In the genomic region with DNA sequence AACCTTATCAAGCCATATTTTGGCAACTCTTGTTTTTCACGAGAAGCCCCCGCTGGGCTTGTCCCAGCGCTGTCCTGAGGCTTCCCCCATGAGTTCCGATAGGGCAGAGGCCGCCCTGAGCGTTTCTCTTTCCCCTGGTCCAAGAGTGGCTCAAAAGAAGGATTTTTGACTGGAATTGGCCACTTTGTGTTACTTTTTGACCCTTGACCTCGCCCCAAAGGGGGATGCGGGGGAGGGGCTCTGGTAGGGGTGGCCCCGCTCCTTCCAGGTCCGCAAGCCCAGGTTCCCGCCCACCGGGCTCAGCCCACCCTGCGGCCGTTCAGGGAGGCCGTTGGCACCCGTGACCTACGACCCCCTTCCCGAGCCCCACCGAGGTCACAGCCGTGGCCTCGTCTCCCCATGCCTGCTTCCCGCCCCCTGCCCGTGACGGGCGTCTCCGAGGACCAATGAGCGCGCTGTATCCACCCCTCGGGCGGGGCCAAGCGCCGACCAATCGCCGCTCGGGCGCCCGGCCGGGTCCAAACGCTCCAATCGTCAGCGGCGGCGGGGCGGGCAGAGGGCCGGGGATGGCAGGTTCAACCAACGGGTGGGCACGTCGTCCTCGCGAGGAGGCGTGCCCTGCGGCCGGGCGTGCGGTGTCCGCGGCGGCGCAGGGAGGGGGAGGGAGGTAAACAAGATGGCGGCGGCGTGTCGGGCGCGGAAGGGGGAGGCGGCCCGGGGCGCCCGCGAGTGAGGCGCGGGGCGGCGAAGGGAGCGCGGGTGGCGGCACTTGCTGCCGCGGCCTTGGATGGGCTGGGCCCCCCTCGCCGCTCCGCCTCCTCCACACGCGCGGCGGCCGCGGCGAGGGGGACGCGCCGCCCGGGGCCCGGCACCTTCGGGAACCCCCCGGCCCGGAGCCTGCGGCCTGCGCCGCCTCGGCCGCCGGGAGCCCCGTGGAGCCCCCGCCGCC, we compare ENCODE assay signal across 8 cellular contexts. TPM values are rescaled to one million over a fixed set of nuclear protein-coding genes. Genes with fewer than 3 reads are reported as not detected.
DNase-seq lines count a peak whose midpoint lies in the region; TF ChIP-seq lines count a peak whose summit lies in the region.

A gene with protein sequence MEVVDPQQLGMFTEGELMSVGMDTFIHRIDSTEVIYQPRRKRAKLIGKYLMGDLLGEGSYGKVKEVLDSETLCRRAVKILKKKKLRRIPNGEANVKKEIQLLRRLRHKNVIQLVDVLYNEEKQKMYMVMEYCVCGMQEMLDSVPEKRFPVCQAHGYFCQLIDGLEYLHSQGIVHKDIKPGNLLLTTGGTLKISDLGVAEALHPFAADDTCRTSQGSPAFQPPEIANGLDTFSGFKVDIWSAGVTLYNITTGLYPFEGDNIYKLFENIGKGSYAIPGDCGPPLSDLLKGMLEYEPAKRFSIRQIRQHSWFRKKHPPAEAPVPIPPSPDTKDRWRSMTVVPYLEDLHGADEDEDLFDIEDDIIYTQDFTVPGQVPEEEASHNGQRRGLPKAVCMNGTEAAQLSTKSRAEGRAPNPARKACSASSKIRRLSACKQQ (plus strand): TSS at position 665 of the 949 bp plus-strand sequence. CDS start 1,136 bp downstream, outside the sequence.

- peaks cover 27% of the 10 kb centered on the region for H4K20me1 ChIP-seq in SK-N-SH (ENCODE audit: insufficient read depth)

- H3K36me3 ChIP-seq in SK-N-SH (replicated peaks in 1 of 2; ENCODE audit: control insufficient read depth in 1 of 2, insufficient read depth in 2 of 2, low read length in 1 of 2), result peaks cover 4 to 5% of the 10 kb centered on the region in 2 experiments

- H2AFZ ChIP-seq in SK-N-SH (ENCODE audit: low read depth), result peak within 1 kb of the TSS; percentile 67; the same call in 1 of the 2 replicates

- no peaks in the 10 kb centered on the region for H3K27me3 ChIP-seq in SK-N-SH (ENCODE audit: insufficient read depth)

- peaks cover 27% of the 10 kb centered on the region for H3F3A ChIP-seq in SK-N-SH (replicated peaks; ENCODE audit: insufficient read depth)

- peak within 1 kb of the TSS; percentile 84 for H3K9ac ChIP-seq in SK-N-SH

- CTCF ChIA-PET in SK-N-SH (lab: Yijun Ruan, JAX), result interaction anchor here (0.6 to 2.8 kb wide), 2 partner anchors 11 to 92 kb away, joined by 3 to 19 read pairs; no protein-coding TSS in a partner anchor

- TF ChIP-seq EP300 in SK-N-SH (IDR thresholded peaks at IDR 0.05; ENCODE audit: borderline replicate concordance in 1 of 2, low read depth in 1 of 2, low read length in 1 of 2), result no peak

- TF ChIP-seq RAD21 in SK-N-SH (IDR thresholded peaks at IDR 0.05; ENCODE audit: low read length), result no peak

- H3K4me1 ChIP-seq in SK-N-SH (ENCODE audit: control insufficient read depth in 1 of 2, insufficient read depth in 2 of 2, low read depth in 1 of 2, low read length in 1 of 2), result peaks cover 8 to 30% of the 10 kb centered on the region in 2 experiments; a peak in 1 of 4 replicates

- DNase-seq in GM04503 (ENCODE audit: low read depth) (peak; percentile 68), HFF-Myc (ENCODE audit: extremely low read depth, low read depth) (peak; percentile 75), NB4 (ENCODE audit: low read depth) (peak; percentile 95), SK-N-SH (peak; percentile 99), germinal center (ENCODE audit: low spot score) (peak; percentile 100), nucleus accumbens (lab: John Stamatoyannopoulos, UW) (peak; percentile 75 to 99 (median 97)), superior temporal gyrus (ENCODE audit: extremely low spot score) (peak; percentile 97)
- peak; percentile 100 for DNase-seq in activated naive CD4-positive, alpha-beta T cell treated with anti-CD3 and anti-CD28 coated beads, Interleukin-2, amount 50 U/mL, for 16 hours

- TF ChIP-seq CTCF in HFF-Myc (IDR thresholded peaks at IDR 0.05; ENCODE audit: low read depth, low read length, missing control alignments) (no peak), NB4 (IDR thresholded peaks at IDR 0.05; ENCODE audit: low read depth, low read length) (no peak), SK-N-SH (IDR thresholded peaks at IDR 0.05) (no peak)

- peaks cover 43% of the 10 kb centered on the region for H3K79me2 ChIP-seq in SK-N-SH (ENCODE audit: insufficient read depth)

- H3K27ac ChIP-seq in SK-N-SH (ENCODE audit: low read depth in 2 of 2, low read length in 1 of 2), result peak within 1 kb of the TSS; percentile 47 to 49; a peak in 3 of 4 replicates

- H3K4me3 ChIP-seq in HFF-Myc (replicated peaks; ENCODE audit: low read depth, low read length), result peak within 1 kb of the TSS; percentile 92
- peak within 1 kb of the TSS; percentile 73 for H3K4me3 ChIP-seq in NB4 (ENCODE audit: low read depth, low read length)
- peak within 1 kb of the TSS; percentile 65 to 85 for H3K4me3 ChIP-seq in SK-N-SH (ENCODE audit: low read depth in 2 of 2, low read length in 1 of 2)

- WGBS in SK-N-SH (ENCODE audit: low lambda C conversion rate), result 52% methylated on average over 8 of the region's 106 CpGs

- peak within 1 kb of the TSS; percentile 93 for H3K4me2 ChIP-seq in SK-N-SH

- POLR2A ChIA-PET in SK-N-SH (lab: Yijun Ruan, JAX), result no interaction called here

- no peaks in the 10 kb centered on the region for H3K9me2 ChIP-seq in SK-N-SH

- no peaks in the 10 kb centered on the region for H3K9me3 ChIP-seq in SK-N-SH

- peak; percentile 49 for TF ChIP-seq POLR2A in NB4 (IDR thresholded peaks at IDR 0.05; ENCODE audit: extremely low read depth, insufficient read length)

TF ChIP-seq in SK-N-SH, 30 proteins besides CTCF, POLR2A, EP300 and RAD21 (continues in another document):
- TF ChIP-seq TEAD4 (IDR thresholded peaks at IDR 0.05; ENCODE audit: borderline replicate concordance, insufficient read depth), result no peak
- TF ChIP-seq FOXJ3 (CRISPR knock-in tag; IDR thresholded peaks at IDR 0.05), result no peak
- no peak for TF ChIP-seq NFIC (IDR thresholded peaks at IDR 0.05; ENCODE audit: borderline replicate concordance)
- TF ChIP-seq, protein P1, sequence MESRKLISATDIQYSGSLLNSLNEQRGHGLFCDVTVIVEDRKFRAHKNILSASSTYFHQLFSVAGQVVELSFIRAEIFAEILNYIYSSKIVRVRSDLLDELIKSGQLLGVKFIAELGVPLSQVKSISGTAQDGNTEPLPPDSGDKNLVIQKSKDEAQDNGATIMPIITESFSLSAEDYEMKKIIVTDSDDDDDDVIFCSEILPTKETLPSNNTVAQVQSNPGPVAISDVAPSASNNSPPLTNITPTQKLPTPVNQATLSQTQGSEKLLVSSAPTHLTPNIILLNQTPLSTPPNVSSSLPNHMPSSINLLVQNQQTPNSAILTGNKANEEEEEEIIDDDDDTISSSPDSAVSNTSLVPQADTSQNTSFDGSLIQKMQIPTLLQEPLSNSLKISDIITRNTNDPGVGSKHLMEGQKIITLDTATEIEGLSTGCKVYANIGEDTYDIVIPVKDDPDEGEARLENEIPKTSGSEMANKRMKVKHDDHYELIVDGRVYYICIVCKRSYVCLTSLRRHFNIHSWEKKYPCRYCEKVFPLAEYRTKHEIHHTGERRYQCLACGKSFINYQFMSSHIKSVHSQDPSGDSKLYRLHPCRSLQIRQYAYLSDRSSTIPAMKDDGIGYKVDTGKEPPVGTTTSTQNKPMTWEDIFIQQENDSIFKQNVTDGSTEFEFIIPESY (IDR thresholded peaks at IDR 0.05; ENCODE audit: borderline replicate concordance, low read depth), result peak; percentile 81; the same call in 1 of the 2 replicates
- peak; percentile 46; the same call in 1 of the 2 replicates for TF ChIP-seq POLR2AphosphoS5 (IDR thresholded peaks at IDR 0.05; ENCODE audit: low read depth, low read length)
- peak; percentile 99 for TF ChIP-seq PBX3 (IDR thresholded peaks at IDR 0.05)
- TF ChIP-seq, protein P2, sequence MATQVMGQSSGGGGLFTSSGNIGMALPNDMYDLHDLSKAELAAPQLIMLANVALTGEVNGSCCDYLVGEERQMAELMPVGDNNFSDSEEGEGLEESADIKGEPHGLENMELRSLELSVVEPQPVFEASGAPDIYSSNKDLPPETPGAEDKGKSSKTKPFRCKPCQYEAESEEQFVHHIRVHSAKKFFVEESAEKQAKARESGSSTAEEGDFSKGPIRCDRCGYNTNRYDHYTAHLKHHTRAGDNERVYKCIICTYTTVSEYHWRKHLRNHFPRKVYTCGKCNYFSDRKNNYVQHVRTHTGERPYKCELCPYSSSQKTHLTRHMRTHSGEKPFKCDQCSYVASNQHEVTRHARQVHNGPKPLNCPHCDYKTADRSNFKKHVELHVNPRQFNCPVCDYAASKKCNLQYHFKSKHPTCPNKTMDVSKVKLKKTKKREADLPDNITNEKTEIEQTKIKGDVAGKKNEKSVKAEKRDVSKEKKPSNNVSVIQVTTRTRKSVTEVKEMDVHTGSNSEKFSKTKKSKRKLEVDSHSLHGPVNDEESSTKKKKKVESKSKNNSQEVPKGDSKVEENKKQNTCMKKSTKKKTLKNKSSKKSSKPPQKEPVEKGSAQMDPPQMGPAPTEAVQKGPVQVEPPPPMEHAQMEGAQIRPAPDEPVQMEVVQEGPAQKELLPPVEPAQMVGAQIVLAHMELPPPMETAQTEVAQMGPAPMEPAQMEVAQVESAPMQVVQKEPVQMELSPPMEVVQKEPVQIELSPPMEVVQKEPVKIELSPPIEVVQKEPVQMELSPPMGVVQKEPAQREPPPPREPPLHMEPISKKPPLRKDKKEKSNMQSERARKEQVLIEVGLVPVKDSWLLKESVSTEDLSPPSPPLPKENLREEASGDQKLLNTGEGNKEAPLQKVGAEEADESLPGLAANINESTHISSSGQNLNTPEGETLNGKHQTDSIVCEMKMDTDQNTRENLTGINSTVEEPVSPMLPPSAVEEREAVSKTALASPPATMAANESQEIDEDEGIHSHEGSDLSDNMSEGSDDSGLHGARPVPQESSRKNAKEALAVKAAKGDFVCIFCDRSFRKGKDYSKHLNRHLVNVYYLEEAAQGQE (IDR thresholded peaks at IDR 0.05; ENCODE audit: low read depth, low read length), result 0 out of 2 replicates have a peak, but pooled peaks have one; percentile 43
- TF ChIP-seq RFX5 (IDR thresholded peaks at IDR 0.05; ENCODE audit: low read length), result peak; percentile 42; the same call in 1 of the 2 replicates
- TF ChIP-seq MAX (IDR thresholded peaks at IDR 0.05; ENCODE audit: low read depth), result peak; percentile 49
- no peak for TF ChIP-seq FOXM1 (IDR thresholded peaks at IDR 0.05; ENCODE audit: low read depth)

RNA-seq across cellular contexts. Expression of the gene that starts here (rescaled TPM):
- polyA plus RNA-seq in SK-N-SH (2012; rRNA removed), result 53.5 and 55.5 TPM in 2 replicates
- polyA plus RNA-seq in SK-N-SH (2012; cell fraction: cytosol; rRNA removed), result 27.7 and 37.8 TPM in 2 replicates
- polyA plus RNA-seq in SK-N-SH (2012; cell fraction: nucleus; rRNA removed), result 173 and 201 TPM in 2 replicates

Comparison
In these comparisons a context has a peak if more than half of its experiments do, and no peak if none do; other contexts are left out.
1. Peak in every context shown above with its lines: DNase-seq, H3K4me3 ChIP-seq and H3K27ac ChIP-seq.